In genomic region chr6:11970114-11970513, GRCh38 we compare ENCODE assay signal across 29 cellular contexts.
"Had no signal": no experiment of that assay in that cellular context is flagged by ENCODE, and none has a peak within 500 bp of the region (broad histone marks: within the 10 kb centered on the region; RNA-seq: fewer than 3 reads in every experiment).

No MANE protein-coding gene starts in this region.

- ATAC-seq: activated T-helper 17 cell treated with anti-CD3 and anti-CD28 coated beads, Interleukin-2, amount 50 U/mL, for 72 hours; WTC11 had no signal

- H3K36me3 Mint-ChIP-seq: activated CD4-positive, alpha-beta memory T cell treated with anti-CD3 and anti-CD28 coated beads for 36 hours; activated naive CD4-positive, alpha-beta T cell treated with anti-CD3 and anti-CD28 coated beads, Interleukin-2, amount 10 ng/mL, durations not matched to agents 7 days and 5 days; activated naive CD8-positive, alpha-beta T cell treated with anti-CD3 and anti-CD28 coated beads for 36 hours had no signal

- H3K27me3 Mint-ChIP-seq: activated CD4-positive, alpha-beta memory T cell treated with anti-CD3 and anti-CD28 coated beads for 36 hours; activated CD4-positive, alpha-beta T cell treated with anti-CD3 and anti-CD28 coated beads, Interleukin-2, amount 10 ng/mL, durations not matched to agents 7 days and 5 days; activated naive CD4-positive, alpha-beta T cell treated with anti-CD3 and anti-CD28 coated beads, Interleukin-2, amount 10 ng/mL, durations not matched to agents 7 days and 5 days; activated naive CD8-positive, alpha-beta T cell treated with anti-CD3 and anti-CD28 coated beads for 36 hours had no signal

- H3K4me3 Mint-ChIP-seq: activated CD4-positive, alpha-beta memory T cell treated with anti-CD3 and anti-CD28 coated beads for 36 hours; activated CD4-positive, alpha-beta T cell treated with anti-CD3 and anti-CD28 coated beads, Interleukin-2, amount 10 ng/mL, durations not matched to agents 7 days and 5 days; activated naive CD4-positive, alpha-beta T cell treated with anti-CD3 and anti-CD28 coated beads, Interleukin-2, amount 10 ng/mL, durations not matched to agents 7 days and 5 days; activated naive CD8-positive, alpha-beta T cell treated with anti-CD3 and anti-CD28 coated beads for 36 hours; activated T-helper 17 cell treated with anti-CD3 and anti-CD28 coated beads, Interleukin-2, amount 50 U/mL, for 72 hours; T-helper 1 cell treated with Interleukin-12 subunit alpha and Interleukin-12 subunit beta and Interleukin-4 antibody, amounts not matched to agents 30 μg/mL and 1 μg/mL, for 36 hours; WTC11 had no signal

- H3K9me3 ChIP-seq: adrenal gland, breast epithelium, Peyer's patch had no signal

- H3K36me3 ChIP-seq: adrenal gland, breast epithelium, Peyer's patch had no signal

- H3K27me3 ChIP-seq: adrenal gland, breast epithelium, Peyer's patch had no signal

- H3K4me2 ChIP-seq: KMS-11 had no signal

- H3K9ac ChIP-seq: KMS-11 had no signal

- H3K4me1 Mint-ChIP-seq: activated T-helper 17 cell treated with anti-CD3 and anti-CD28 coated beads, Interleukin-2, amount 50 U/mL, for 72 hours had no signal

- H3K4me3 ChIP-seq: adrenal gland, breast epithelium, Peyer's patch had no signal

- DNase-seq: activated CD4-positive, alpha-beta memory T cell treated with anti-CD3 and anti-CD28 coated beads for 36 hours; activated CD4-positive, alpha-beta T cell treated with anti-CD3 and anti-CD28 coated beads, Interleukin-2, amount 10 ng/mL, durations not matched to agents 7 days and 5 days; activated CD8-positive, alpha-beta memory T cell treated with anti-CD3 and anti-CD28 coated beads for 24 hours; activated gamma-delta T cell; activated naive CD4-positive, alpha-beta T cell treated with anti-CD3 and anti-CD28 coated beads, Interleukin-2, amount 10 ng/mL, durations not matched to agents 7 days and 5 days; activated naive CD8-positive, alpha-beta T cell treated with anti-CD3 and anti-CD28 coated beads for 36 hours; activated T-cell treated with anti-CD3 and anti-CD28 coated beads for 4 hours; activated T-cell treated with anti-CD3 and anti-CD28 coated beads, Interleukin-2, amount 50 U/mL, for 48 hours; adrenal gland; anterior cingulate cortex; caudate nucleus; NCI-H1092; NCI-H1417 treated with DMSO at 0.1 percent for 48 hours; NCI-H1694; NCI-H2029; NCI-H2107; NCI-H345; NCI-H510A; NCI-H526 treated with DMSO at 0.1 percent for 48 hours; NK-92 treated with Interleukin-12 subunit alpha and Interleukin-12 subunit beta, amount 100 ng/mL, for 24 hours; Peyer's patch; SHP77; T-helper 9 cell had no signal

- H3K4me1 ChIP-seq: breast epithelium, Peyer's patch had no signal

- H3K27ac ChIP-seq: breast epithelium, KMS-11, Peyer's patch, RWPE1 had no signal

- H3K9me3 Mint-ChIP-seq: activated CD4-positive, alpha-beta memory T cell treated with anti-CD3 and anti-CD28 coated beads for 36 hours; activated naive CD4-positive, alpha-beta T cell treated with anti-CD3 and anti-CD28 coated beads, Interleukin-2, amount 10 ng/mL, durations not matched to agents 7 days and 5 days; activated T-helper 17 cell treated with anti-CD3 and anti-CD28 coated beads, Interleukin-2, amount 50 U/mL, for 72 hours; T-helper 1 cell treated with Interleukin-12 subunit alpha and Interleukin-12 subunit beta and Interleukin-4 antibody, amounts not matched to agents 30 μg/mL and 1 μg/mL, for 36 hours had no signal

- H3K27ac Mint-ChIP-seq: activated CD4-positive, alpha-beta memory T cell treated with anti-CD3 and anti-CD28 coated beads for 36 hours; activated CD4-positive, alpha-beta T cell treated with anti-CD3 and anti-CD28 coated beads, Interleukin-2, amount 10 ng/mL, durations not matched to agents 7 days and 5 days; activated naive CD4-positive, alpha-beta T cell treated with anti-CD3 and anti-CD28 coated beads, Interleukin-2, amount 10 ng/mL, durations not matched to agents 7 days and 5 days; activated naive CD8-positive, alpha-beta T cell treated with anti-CD3 and anti-CD28 coated beads for 36 hours; activated T-helper 17 cell treated with anti-CD3 and anti-CD28 coated beads, Interleukin-2, amount 50 U/mL, for 72 hours; T-helper 1 cell treated with Interleukin-12 subunit alpha and Interleukin-12 subunit beta and Interleukin-4 antibody, amounts not matched to agents 30 μg/mL and 1 μg/mL, for 36 hours; WTC11 had no signal
